Comparison of ENCODE assay signal across 13 cellular contexts in the genomic region with DNA sequence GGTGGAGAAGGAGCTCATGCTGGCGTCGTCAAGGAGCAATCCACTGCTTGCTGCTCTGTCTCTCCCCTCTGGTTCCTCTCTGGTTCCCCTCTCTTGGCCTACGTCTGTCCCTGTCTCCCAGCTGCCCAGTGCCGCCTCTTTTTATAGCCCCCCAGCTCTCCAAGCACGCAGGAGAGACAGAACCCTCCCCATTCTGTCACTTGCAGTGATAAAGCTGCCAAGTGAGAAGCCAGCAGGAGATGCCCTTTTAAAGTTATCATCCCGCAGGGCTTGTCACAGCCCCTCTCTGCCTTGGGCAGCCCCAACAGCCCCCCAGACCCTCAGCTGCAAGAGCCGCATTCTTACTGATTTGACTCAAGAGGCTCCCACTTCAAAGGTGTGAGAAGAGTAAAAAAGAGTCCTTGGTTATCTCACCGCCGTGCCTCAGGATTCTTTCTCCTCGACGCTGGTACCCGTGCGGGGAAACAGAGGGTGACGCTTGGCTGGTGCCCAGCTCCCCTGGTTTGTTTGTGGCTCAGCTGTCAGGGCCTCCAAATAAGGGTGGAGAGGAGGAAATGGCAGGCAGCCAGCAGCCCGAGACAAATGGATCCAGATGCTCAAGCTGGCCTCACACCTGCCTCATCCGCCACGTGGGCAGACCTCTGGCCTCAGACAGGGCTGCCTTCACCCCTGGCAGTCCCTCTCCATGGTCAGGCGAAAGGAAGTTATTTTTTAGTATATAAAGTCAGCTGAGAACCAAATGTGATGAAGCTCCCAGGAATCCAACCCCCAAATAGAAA. TPM values are rescaled to one million over a fixed set of nuclear protein-coding genes. Genes with fewer than 3 reads are reported as not detected.
DNase-seq lines count a peak whose midpoint lies in the region; ATAC-seq and TF ChIP-seq lines count a peak whose summit lies in the region.
"Had no signal": no experiment of that assay in that cellular context is flagged by ENCODE, and none has a peak within 500 bp of the region (broad histone marks: within the 10 kb centered on the region; RNA-seq: fewer than 3 reads in every experiment).

A gene (minus strand): TSS at position 117 of the 779 bp plus-strand sequence. CDS start 99 bp downstream, at position 18.

- DNase-seq in DMS53 treated with DMSO at 0.1 percent for 48 hours (lab: John Stamatoyannopoulos, UW; ENCODE audit: unreplicated experiment) (peak; percentile 77), NCI-H187 (lab: John Stamatoyannopoulos, UW) (peak; percentile 48 to 71), left colon (no peak), HuH-7 (ENCODE audit: low spot score) (no peak)
- DNase-seq: GDM1, GOT3, spleen had no signal

- ATAC-seq in left colon (peak; percentile 26), HG03571 (IDR thresholded peaks at IDR 0.05; ENCODE audit: unreplicated experiment) (no peak), GM19324 (IDR thresholded peaks at IDR 0.05; ENCODE audit: low FRiP score, unreplicated experiment) (no peak), HG02678 (IDR thresholded peaks at IDR 0.05; ENCODE audit: unreplicated experiment) (no peak)
- ATAC-seq: body of pancreas, Panc1 had no signal

- intact Hi-C loops in left colon (cut with DNase I, micrococcal nuclease) = no loop called here

TF ChIP-seq in PFSK-1, 5 proteins besides CTCF, POLR2A, EP300 and RAD21:
- TF ChIP-seq TAF1 (IDR thresholded peaks at IDR 0.05; ENCODE audit: borderline replicate concordance, insufficient read depth, low read length) (no peak), SIN3A (IDR thresholded peaks at IDR 0.05; ENCODE audit: borderline replicate concordance, insufficient read depth, low read length) (no peak)
- TF ChIP-seq, protein P1, sequence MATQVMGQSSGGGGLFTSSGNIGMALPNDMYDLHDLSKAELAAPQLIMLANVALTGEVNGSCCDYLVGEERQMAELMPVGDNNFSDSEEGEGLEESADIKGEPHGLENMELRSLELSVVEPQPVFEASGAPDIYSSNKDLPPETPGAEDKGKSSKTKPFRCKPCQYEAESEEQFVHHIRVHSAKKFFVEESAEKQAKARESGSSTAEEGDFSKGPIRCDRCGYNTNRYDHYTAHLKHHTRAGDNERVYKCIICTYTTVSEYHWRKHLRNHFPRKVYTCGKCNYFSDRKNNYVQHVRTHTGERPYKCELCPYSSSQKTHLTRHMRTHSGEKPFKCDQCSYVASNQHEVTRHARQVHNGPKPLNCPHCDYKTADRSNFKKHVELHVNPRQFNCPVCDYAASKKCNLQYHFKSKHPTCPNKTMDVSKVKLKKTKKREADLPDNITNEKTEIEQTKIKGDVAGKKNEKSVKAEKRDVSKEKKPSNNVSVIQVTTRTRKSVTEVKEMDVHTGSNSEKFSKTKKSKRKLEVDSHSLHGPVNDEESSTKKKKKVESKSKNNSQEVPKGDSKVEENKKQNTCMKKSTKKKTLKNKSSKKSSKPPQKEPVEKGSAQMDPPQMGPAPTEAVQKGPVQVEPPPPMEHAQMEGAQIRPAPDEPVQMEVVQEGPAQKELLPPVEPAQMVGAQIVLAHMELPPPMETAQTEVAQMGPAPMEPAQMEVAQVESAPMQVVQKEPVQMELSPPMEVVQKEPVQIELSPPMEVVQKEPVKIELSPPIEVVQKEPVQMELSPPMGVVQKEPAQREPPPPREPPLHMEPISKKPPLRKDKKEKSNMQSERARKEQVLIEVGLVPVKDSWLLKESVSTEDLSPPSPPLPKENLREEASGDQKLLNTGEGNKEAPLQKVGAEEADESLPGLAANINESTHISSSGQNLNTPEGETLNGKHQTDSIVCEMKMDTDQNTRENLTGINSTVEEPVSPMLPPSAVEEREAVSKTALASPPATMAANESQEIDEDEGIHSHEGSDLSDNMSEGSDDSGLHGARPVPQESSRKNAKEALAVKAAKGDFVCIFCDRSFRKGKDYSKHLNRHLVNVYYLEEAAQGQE (IDR thresholded peaks at IDR 0.05; ENCODE audit: insufficient read depth in 1 of 2, low read depth in 2 of 2, low read length in 2 of 2) = 0 out of 4 replicates have a peak, but pooled peaks have one; percentile 17 to 60

RNA-seq across cellular contexts. Expression of the gene that starts here (rescaled TPM):
- 0.65 TPM for polyA plus RNA-seq in PFSK-1 (2012; ENCODE audit: insufficient read length, low read depth)
- not detected for total RNA-seq in left colon

Comparison
In these comparisons a context has a peak if more than half of its experiments do, and no peak if none do; other contexts are left out.
1. Peak in ATAC-seq in left colon; RNA of the gene not detected or under 1 TPM.
2. DNase-seq: peak in DMS53 treated with DMSO at 0.1 percent for 48 hours (single experiment) and NCI-H187 (2 of 2); none in left colon (0 of 2) and HuH-7 (single experiment).